ENCODE assay signal across 16 cellular contexts in the genomic region with DNA sequence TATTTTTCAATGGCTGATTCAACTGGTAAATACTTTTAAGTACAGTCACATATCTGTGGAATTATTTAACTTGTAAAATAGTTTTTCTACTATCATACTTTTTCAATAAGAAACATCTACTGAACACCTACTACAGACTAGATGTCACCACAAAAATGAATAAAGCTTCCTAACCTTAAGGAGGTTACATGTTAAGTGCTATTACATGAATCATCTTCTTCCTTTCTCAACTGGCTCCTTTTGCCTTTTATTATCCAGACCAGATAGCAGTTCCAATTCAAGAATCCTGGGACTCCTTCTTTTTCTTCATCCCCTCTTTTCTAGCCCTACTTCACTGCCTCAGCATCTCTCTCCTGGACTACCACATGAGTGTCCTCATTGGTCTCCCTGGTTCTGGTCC. TPM values are rescaled to one million over a fixed set of nuclear protein-coding genes. Genes with fewer than 3 reads are reported as not detected.
A peak's percentile ranks its signal among the peaks of the same experiment; 100 is the strongest.
DNase-seq lines count a peak whose midpoint lies in the region; ATAC-seq and TF ChIP-seq lines count a peak whose summit lies in the region.
"Had no signal": no experiment of that assay in that cellular context is flagged by ENCODE, and none has a peak within 500 bp of the region (broad histone marks: within the 10 kb centered on the region; RNA-seq: fewer than 3 reads in every experiment).

No MANE protein-coding gene starts in this region.

- H3K4me2 ChIP-seq in SK-N-SH = no peak overlapping the region
- H3K4me2 ChIP-seq: PC-9 had no signal

- TF ChIP-seq RAD21 in SK-N-SH (IDR thresholded peaks at IDR 0.05; ENCODE audit: low read length) = no peak

- H3K36me3 ChIP-seq in SK-N-SH (replicated peaks in 1 of 2; ENCODE audit: control insufficient read depth in 1 of 2, insufficient read depth in 2 of 2, low read length in 1 of 2) = peaks cover 6% of the 10 kb centered on the region in 2 experiments
- peaks cover under 1% of the 10 kb centered on the region; the same call in 1 of the 2 replicates for H3K36me3 ChIP-seq in SJCRH30
- peaks cover 10% of the 10 kb centered on the region for H3K36me3 ChIP-seq in MG63

- TF ChIP-seq CTCF in SK-N-SH (IDR thresholded peaks at IDR 0.05) (no peak), epithelial cell of esophagus (IDR thresholded peaks at IDR 0.05; ENCODE audit: insufficient read depth, low read depth, low read length, missing control alignments) (no peak)

- no peak overlapping the region for H2AFZ ChIP-seq in SK-N-SH (ENCODE audit: low read depth)
- H2AFZ ChIP-seq: PC-9 had no signal

- H4K20me1 ChIP-seq in SK-N-SH (ENCODE audit: insufficient read depth) = peaks cover 43% of the 10 kb centered on the region

- no peaks in the 10 kb centered on the region for H3K9me3 ChIP-seq in SK-N-SH
- H3K9me3 ChIP-seq in SJCRH30 (replicated peaks) = no peaks in the 10 kb centered on the region
- no peaks in the 10 kb centered on the region for H3K9me3 ChIP-seq in MG63

- POLR2A ChIA-PET in SK-N-SH (lab: Yijun Ruan, JAX) = no interaction called here

- H3K79me2 ChIP-seq in SK-N-SH (ENCODE audit: insufficient read depth) = peaks cover 95% of the 10 kb centered on the region

- H3K27ac ChIP-seq in SK-N-SH (ENCODE audit: low read depth in 2 of 2, low read length in 1 of 2) (no peak overlapping the region; a peak in 1 of 4 replicates), SJCRH30 (no peak overlapping the region)
- H3K27ac ChIP-seq: PC-9 had no signal

- H3F3A ChIP-seq in SK-N-SH (replicated peaks; ENCODE audit: insufficient read depth) = peaks cover 12% of the 10 kb centered on the region

- ATAC-seq in SK-N-SH treated with all-trans-retinoic acid at 6 μM for 48 hours = no peak

- H3K27me3 ChIP-seq in SK-N-SH (ENCODE audit: insufficient read depth) (no peaks in the 10 kb centered on the region), SJCRH30 (no peaks in the 10 kb centered on the region), MG63 (no peaks in the 10 kb centered on the region)

- DNase-seq in SK-N-SH (no peak), M059J (ENCODE audit: low read depth) (peak; percentile 20), epithelial cell of esophagus (ENCODE audit: low read depth) (peak; percentile 13), HuH-7.5 (ENCODE audit: low spot score) (no peak), SJCRH30 (no peak), retina (no peak), MG63 (no peak)
- DNase-seq: 8988T; CD4-positive, alpha-beta memory T cell; DMS79 treated with DMSO at 0.1 percent for 48 hours; MV-4-11; NCI-H1436; NCI-H446; NCI-H748 treated with DMSO at 0.1 percent for 48 hours; PC-9 had no signal

- TF ChIP-seq EP300 in SK-N-SH (IDR thresholded peaks at IDR 0.05; ENCODE audit: borderline replicate concordance in 1 of 2, low read depth in 1 of 2, low read length in 1 of 2) = no peak

- H3K4me3 ChIP-seq in SK-N-SH (ENCODE audit: low read depth in 2 of 2, low read length in 1 of 2) (no peak overlapping the region), epithelial cell of esophagus (ENCODE audit: low read length) (no peak overlapping the region), SJCRH30 (no peak overlapping the region), MG63 (no peak overlapping the region)
- H3K4me3 ChIP-seq: PC-9 had no signal

- H3K9ac ChIP-seq in SK-N-SH = no peak overlapping the region

- CTCF ChIA-PET in SK-N-SH (lab: Yijun Ruan, JAX) = interaction anchor here (1.2 kb wide), 1 partner anchor 160 kb away, joined by 6 read pairs; no protein-coding TSS in a partner anchor

- H3K9me2 ChIP-seq in SK-N-SH = no peaks in the 10 kb centered on the region

- H3K4me1 ChIP-seq in SK-N-SH (ENCODE audit: control insufficient read depth in 1 of 2, insufficient read depth in 2 of 2, low read depth in 1 of 2, low read length in 1 of 2) (peaks cover 5 to 17% of the 10 kb centered on the region in 2 experiments; a peak in 3 of 4 replicates), SJCRH30 (no peaks in the 10 kb centered on the region)

TF ChIP-seq in SK-N-SH, 30 proteins besides CTCF, POLR2A, EP300 and RAD21 (continues in another document):
- TF ChIP-seq JUND (IDR thresholded peaks at IDR 0.05) = peak; percentile 3; the same call in 1 of the 2 replicates
- TF ChIP-seq FOSL2 (IDR thresholded peaks at IDR 0.05; ENCODE audit: borderline replicate concordance, low read depth) = peak; percentile 8; the same call in 1 of the 2 replicates
- TF ChIP-seq TAF1 (IDR thresholded peaks at IDR 0.05; ENCODE audit: borderline replicate concordance, low read depth, low read length) = no peak
- TF ChIP-seq, protein P1, sequence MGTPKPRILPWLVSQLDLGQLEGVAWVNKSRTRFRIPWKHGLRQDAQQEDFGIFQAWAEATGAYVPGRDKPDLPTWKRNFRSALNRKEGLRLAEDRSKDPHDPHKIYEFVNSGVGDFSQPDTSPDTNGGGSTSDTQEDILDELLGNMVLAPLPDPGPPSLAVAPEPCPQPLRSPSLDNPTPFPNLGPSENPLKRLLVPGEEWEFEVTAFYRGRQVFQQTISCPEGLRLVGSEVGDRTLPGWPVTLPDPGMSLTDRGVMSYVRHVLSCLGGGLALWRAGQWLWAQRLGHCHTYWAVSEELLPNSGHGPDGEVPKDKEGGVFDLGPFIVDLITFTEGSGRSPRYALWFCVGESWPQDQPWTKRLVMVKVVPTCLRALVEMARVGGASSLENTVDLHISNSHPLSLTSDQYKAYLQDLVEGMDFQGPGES (IDR thresholded peaks at IDR 0.05; ENCODE audit: low read depth, low read length) = no peak
- TF ChIP-seq, protein P2, sequence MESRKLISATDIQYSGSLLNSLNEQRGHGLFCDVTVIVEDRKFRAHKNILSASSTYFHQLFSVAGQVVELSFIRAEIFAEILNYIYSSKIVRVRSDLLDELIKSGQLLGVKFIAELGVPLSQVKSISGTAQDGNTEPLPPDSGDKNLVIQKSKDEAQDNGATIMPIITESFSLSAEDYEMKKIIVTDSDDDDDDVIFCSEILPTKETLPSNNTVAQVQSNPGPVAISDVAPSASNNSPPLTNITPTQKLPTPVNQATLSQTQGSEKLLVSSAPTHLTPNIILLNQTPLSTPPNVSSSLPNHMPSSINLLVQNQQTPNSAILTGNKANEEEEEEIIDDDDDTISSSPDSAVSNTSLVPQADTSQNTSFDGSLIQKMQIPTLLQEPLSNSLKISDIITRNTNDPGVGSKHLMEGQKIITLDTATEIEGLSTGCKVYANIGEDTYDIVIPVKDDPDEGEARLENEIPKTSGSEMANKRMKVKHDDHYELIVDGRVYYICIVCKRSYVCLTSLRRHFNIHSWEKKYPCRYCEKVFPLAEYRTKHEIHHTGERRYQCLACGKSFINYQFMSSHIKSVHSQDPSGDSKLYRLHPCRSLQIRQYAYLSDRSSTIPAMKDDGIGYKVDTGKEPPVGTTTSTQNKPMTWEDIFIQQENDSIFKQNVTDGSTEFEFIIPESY (IDR thresholded peaks at IDR 0.05; ENCODE audit: borderline replicate concordance, low read depth) = no peak

TF ChIP-seq in SK-N-SH treated with all-trans-retinoic acid at 6 μM for 48 hours, 23 proteins besides CTCF, POLR2A, EP300 and RAD21 (continues in another document):
- TF ChIP-seq TCF4 (CRISPR knock-in tag; IDR thresholded peaks at IDR 0.05; ENCODE audit: borderline replicate concordance) = no peak
- TF ChIP-seq CSDC2 (CRISPR knock-in tag; IDR thresholded peaks at IDR 0.05) = no peak
- no peak for TF ChIP-seq ZC3H10 (CRISPR knock-in tag; IDR thresholded peaks at IDR 0.05)
- TF ChIP-seq BACH2 (CRISPR knock-in tag; IDR thresholded peaks at IDR 0.05; ENCODE audit: borderline replicate concordance) = no peak
- TF ChIP-seq, protein P3, sequence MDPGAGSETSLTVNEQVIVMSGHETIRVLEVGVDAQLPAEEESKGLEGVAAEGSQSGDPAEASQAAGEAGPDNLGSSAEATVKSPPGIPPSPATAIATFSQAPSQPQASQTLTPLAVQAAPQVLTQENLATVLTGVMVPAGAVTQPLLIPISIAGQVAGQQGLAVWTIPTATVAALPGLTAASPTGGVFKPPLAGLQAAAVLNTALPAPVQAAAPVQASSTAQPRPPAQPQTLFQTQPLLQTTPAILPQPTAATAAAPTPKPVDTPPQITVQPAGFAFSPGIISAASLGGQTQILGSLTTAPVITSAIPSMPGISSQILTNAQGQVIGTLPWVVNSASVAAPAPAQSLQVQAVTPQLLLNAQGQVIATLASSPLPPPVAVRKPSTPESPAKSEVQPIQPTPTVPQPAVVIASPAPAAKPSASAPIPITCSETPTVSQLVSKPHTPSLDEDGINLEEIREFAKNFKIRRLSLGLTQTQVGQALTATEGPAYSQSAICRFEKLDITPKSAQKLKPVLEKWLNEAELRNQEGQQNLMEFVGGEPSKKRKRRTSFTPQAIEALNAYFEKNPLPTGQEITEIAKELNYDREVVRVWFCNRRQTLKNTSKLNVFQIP (CRISPR knock-in tag; IDR thresholded peaks at IDR 0.05; ENCODE audit: borderline replicate concordance, low read depth) = no peak
- no peak for TF ChIP-seq GLIS3 (CRISPR knock-in tag; IDR thresholded peaks at IDR 0.05)
- TF ChIP-seq ARNTL (CRISPR knock-in tag; IDR thresholded peaks at IDR 0.05; ENCODE audit: borderline replicate concordance, low read depth) = no peak
- TF ChIP-seq RARB (CRISPR knock-in tag; IDR thresholded peaks at IDR 0.05) = no peak
- no peak for TF ChIP-seq ZFP30 (CRISPR knock-in tag; IDR thresholded peaks at IDR 0.05)
- no peak for TF ChIP-seq OSR1 (CRISPR knock-in tag; IDR thresholded peaks at IDR 0.05)
- TF ChIP-seq, protein P4, sequence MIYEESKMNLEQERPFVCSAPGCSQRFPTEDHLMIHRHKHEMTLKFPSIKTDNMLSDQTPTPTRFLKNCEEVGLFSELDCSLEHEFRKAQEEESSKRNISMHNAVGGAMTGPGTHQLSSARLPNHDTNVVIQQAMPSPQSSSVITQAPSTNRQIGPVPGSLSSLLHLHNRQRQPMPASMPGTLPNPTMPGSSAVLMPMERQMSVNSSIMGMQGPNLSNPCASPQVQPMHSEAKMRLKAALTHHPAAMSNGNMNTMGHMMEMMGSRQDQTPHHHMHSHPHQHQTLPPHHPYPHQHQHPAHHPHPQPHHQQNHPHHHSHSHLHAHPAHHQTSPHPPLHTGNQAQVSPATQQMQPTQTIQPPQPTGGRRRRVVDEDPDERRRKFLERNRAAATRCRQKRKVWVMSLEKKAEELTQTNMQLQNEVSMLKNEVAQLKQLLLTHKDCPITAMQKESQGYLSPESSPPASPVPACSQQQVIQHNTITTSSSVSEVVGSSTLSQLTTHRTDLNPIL (CRISPR knock-in tag; IDR thresholded peaks at IDR 0.05; ENCODE audit: low read depth) = no peak

RNA-seq across cellular contexts. Expression of gene PGGT1B, which starts 4.7 kb away (rescaled TPM):
- 0.69 and 0.99 TPM in 2 replicates for polyA plus RNA-seq in SK-N-SH (2012; rRNA removed)
- 1.1 and 1.4 TPM in 2 replicates for polyA plus RNA-seq in SK-N-SH (2012; cell fraction: cytosol; rRNA removed)
- 0.48 and 1.8 TPM in 2 replicates for polyA plus RNA-seq in SK-N-SH (2012; cell fraction: nucleus; rRNA removed)
- 14.9 and 20.6 TPM in 2 replicates for total RNA-seq in M059J (2014; rRNA removed; shearing (Covaris generic))
- 20.1 and 22.3 TPM in 2 replicates for total RNA-seq in SJCRH30 (2014; rRNA removed; shearing (Covaris generic))
- 15.3 and 17.3 TPM in 2 replicates for total RNA-seq in MG63 (2014; rRNA removed; shearing (Covaris generic); ENCODE audit: low replicate concordance)

RNA-seq across cellular contexts. Expression of gene CCDC112, which starts 38.5 kb away (rescaled TPM):
- 2.3 and 2.4 TPM in 2 replicates for polyA plus RNA-seq in SK-N-SH (2012; rRNA removed)
- polyA plus RNA-seq in SK-N-SH (2012; cell fraction: cytosol; rRNA removed) = 2.9 and 4.3 TPM in 2 replicates
- 1.9 and 2.3 TPM in 2 replicates for polyA plus RNA-seq in SK-N-SH (2012; cell fraction: nucleus; rRNA removed)
- total RNA-seq in M059J (2014; rRNA removed; shearing (Covaris generic)) = 2.5 and 4.8 TPM in 2 replicates
- total RNA-seq in SJCRH30 (2014; rRNA removed; shearing (Covaris generic)) = 6.3 and 7.4 TPM in 2 replicates
- total RNA-seq in MG63 (2014; rRNA removed; shearing (Covaris generic); ENCODE audit: low replicate concordance) = 13.9 and 20.8 TPM in 2 replicates

Comparison
In these comparisons a context has a peak if more than half of its experiments do, and no peak if none do; other contexts are left out.
1. DNase-seq: peak in M059J (single experiment) and epithelial cell of esophagus (single experiment); none in SK-N-SH (single experiment), HuH-7.5 (single experiment), SJCRH30 (0 of 2), retina (single experiment) and MG63 (single experiment).